ENCODE assay signal across 8 cellular contexts in genomic region chr1:54764132-54764921, GRCh38. TPM values are rescaled to one million over a fixed set of nuclear protein-coding genes. Genes with fewer than 3 reads are reported as not detected.
DNase-seq lines count a peak whose midpoint lies in the region; ATAC-seq, FAIRE-seq and TF ChIP-seq lines count a peak whose summit lies in the region.

TSS of gene PARS2 (minus strand) at chr1:54764523. CDS start at chr1:54759161, 5,362 bp downstream.

- H3K79me2 ChIP-seq in H1 (ENCODE audit: control insufficient read depth in 1 of 2, insufficient read depth in 2 of 2, low read length in 2 of 2): peaks cover 0 to 15% of the 10 kb centered on the region in 2 experiments; a peak in 2 of 4 replicates

- peak within 1 kb of the TSS; percentile 92 for H3K4me3 Mint-ChIP-seq in memory B cell

- no peak within 1 kb of the TSS for H3K14ac ChIP-seq in H1 (ENCODE audit: insufficient read length)

- TF ChIP-seq POLR2A in H1 (IDR thresholded peaks at IDR 0.05; ENCODE audit: control extremely low read depth in 1 of 2, low read depth in 2 of 2, low read length in 2 of 2): peak; percentile 77 to 96

- no peaks in the 10 kb centered on the region for H3K36me3 ChIP-seq in H1 (ENCODE audit: control insufficient read depth in 2 of 4, insufficient read depth in 4 of 4, low read length in 3 of 4)

- no peak within 1 kb of the TSS for H2BK12ac ChIP-seq in H1 (ENCODE audit: low read depth, low read length)

- no peaks in the 10 kb centered on the region for H3K27me3 ChIP-seq in H1 (replicated peaks in 1 of 4; ENCODE audit: control insufficient read depth in 3 of 4, extremely low read depth in 1 of 4, insufficient read depth in 3 of 4, low read length in 3 of 4)

- CTCF ChIA-PET in H1 (lab: Charles Lee; ENCODE audit: partially characterized antibody): interaction anchor here (1.8 to 5.4 kb wide), 2 partner anchors 28 to 29 kb away, joined by 10 to 43 read pairs; no protein-coding TSS in a partner anchor

- FAIRE-seq in H1 (lab: Jason Lieb, UNC): peak; percentile 98

- peaks cover 4% of the 10 kb centered on the region; the same call in 1 of the 2 replicates for H3K79me1 ChIP-seq in H1 (ENCODE audit: low read depth, low read length)

- H3K23me2 ChIP-seq in H1 (ENCODE audit: low read depth, low read length): peaks cover 7% of the 10 kb centered on the region; the same call in 1 of the 2 replicates

- no peaks in the 10 kb centered on the region for H3K36me3 Mint-ChIP-seq in memory B cell

- no peak within 1 kb of the TSS for H3K23ac ChIP-seq in H1 (ENCODE audit: insufficient read length)

- H3K4ac ChIP-seq in H1 (replicated peaks; ENCODE audit: insufficient read length, low read depth, low read length): no peak within 1 kb of the TSS

- H4K91ac ChIP-seq in H1 (replicated peaks; ENCODE audit: insufficient read length, low read length): peak within 1 kb of the TSS; percentile 76

- WGBS in H1 (ENCODE audit: extremely low coverage in 1 of 2, insufficient coverage in 1 of 2, insufficient read length in 1 of 2, insufficient replicate concordance in 2 of 2, low coverage in 1 of 2, low lambda C conversion rate in 2 of 2, missing lambda C conversion rate in 1 of 2), 2 experiments: 3% methylated on average over 50 of the region's 57 CpGs; no CpG with 5 or more reads in 1 of the 2 experiments

- no peak within 1 kb of the TSS for H2BK15ac ChIP-seq in H1 (ENCODE audit: low read length)

- H4K5ac ChIP-seq in H1 (ENCODE audit: insufficient read length, low read depth, low read length): peak within 1 kb of the TSS; percentile 51

- peak within 1 kb of the TSS; percentile 95 for H3K27ac Mint-ChIP-seq in memory B cell

- peaks cover 0 to 1% of the 10 kb centered on the region in 2 experiments for H4K20me1 ChIP-seq in H1 (replicated peaks in 1 of 2; ENCODE audit: control insufficient read depth in 1 of 2, insufficient read depth in 2 of 2, low read length in 2 of 2)

- H3K9ac ChIP-seq in H1 (replicated peaks in 1 of 4; ENCODE audit: extremely low read depth in 1 of 4, low read depth in 3 of 4, low read length in 3 of 4): peak within 1 kb of the TSS in 3 of 4 experiments; percentile 87 to 89 (median 89); a peak in 6 of 7 replicates

- H3K18ac ChIP-seq in H1 (ENCODE audit: extremely low read depth, low read length): peak within 1 kb of the TSS; percentile 72; the same call in 1 of the 2 replicates

- H3K27ac ChIP-seq in H1 (ENCODE audit: low read depth, low read length): peak within 1 kb of the TSS; percentile 70

- peak within 1 kb of the TSS; percentile 93 for H2BK5ac ChIP-seq in H1 (ENCODE audit: low read depth, low read length)

- TF ChIP-seq RAD21 in H1 (IDR thresholded peaks at IDR 0.05 in 1 of 2, conservative IDR thresholded peaks at IDR 0.05 in 1 of 2; ENCODE audit: low read depth in 2 of 2, low read length in 2 of 2): no peak; a peak in 1 of 4 replicates

- H2AK5ac ChIP-seq in H1 (ENCODE audit: low read depth, low read length): no peak within 1 kb of the TSS

- POLR2A ChIA-PET in H1 (lab: Charles Lee; ENCODE audit: partially characterized antibody): interaction anchor here (0.8 to 1.8 kb wide), 8 partner anchors 8 to 49 kb away, joined by 3 to 5 read pairs (median 4); partner anchors contain the start of gene TTC4

- H3K27me3 Mint-ChIP-seq in memory B cell: no peaks in the 10 kb centered on the region

- no peaks in the 10 kb centered on the region; a peak in 2 of 7 replicates for H3K4me1 ChIP-seq in H1 (replicated peaks in 1 of 4; ENCODE audit: control insufficient read depth in 3 of 4, insufficient read depth in 4 of 4, low read length in 3 of 4)

- H3K56ac ChIP-seq in H1 (replicated peaks; ENCODE audit: insufficient read length, low read depth, low read length): peak within 1 kb of the TSS; percentile 62

- peak within 1 kb of the TSS; percentile 84; the same call in 1 of the 2 replicates for H4K8ac ChIP-seq in H1 (ENCODE audit: extremely low read depth, insufficient read depth, low read length)

- ATAC-seq in GM21367 (IDR thresholded peaks at IDR 0.05; ENCODE audit: unreplicated experiment) (peak; percentile 93), memory B cell (ENCODE audit: low read depth) (peak; percentile 92)

- peak within 1 kb of the TSS; percentile 31 for H2BK120ac ChIP-seq in H1 (replicated peaks; ENCODE audit: low read depth, low read length)

- TF ChIP-seq CTCF in H1 (IDR thresholded peaks at IDR 0.05; ENCODE audit: control extremely low read depth in 1 of 3, insufficient read depth in 1 of 3, low read depth in 1 of 3, low read length in 3 of 3): peak in 1 of 3 experiments; percentile 9; a peak in 1 of 4 replicates

- H3K4me2 ChIP-seq in H1 (ENCODE audit: insufficient read depth in 1 of 2, low read depth in 2 of 2, low read length in 2 of 2): peak within 1 kb of the TSS; percentile 74 to 75

- H3K9me3 ChIP-seq in H1 (ENCODE audit: insufficient read depth in 2 of 2, low read depth in 1 of 2, low read length in 1 of 2): no peaks in the 10 kb centered on the region

- peak within 1 kb of the TSS; percentile 84 for H2AFZ ChIP-seq in H1 (ENCODE audit: low read length)

- H3K4me1 Mint-ChIP-seq in memory B cell: peaks cover 15% of the 10 kb centered on the region

- no peaks in the 10 kb centered on the region for H3K9me3 Mint-ChIP-seq in memory B cell

- H3K4me3 ChIP-seq in H1 (ENCODE audit: extremely low read depth in 1 of 4, insufficient read depth in 2 of 4, low read depth in 3 of 4, low read length in 4 of 4): peak within 1 kb of the TSS; percentile 71 to 93 (median 84)

- TF ChIP-seq EP300 in H1 (IDR thresholded peaks at IDR 0.05; ENCODE audit: borderline replicate concordance in 1 of 2, low read depth in 2 of 2, low read length in 2 of 2): no peak

- H2BK20ac ChIP-seq in H1 (ENCODE audit: low read length): no peak within 1 kb of the TSS

- DNase-seq in COR-L47 (lab: John Stamatoyannopoulos, UW) (peak; percentile 99), HT1080 (ENCODE audit: low read depth) (peak; percentile 99), NOMO-1 (lab: John Stamatoyannopoulos, UW; ENCODE audit: unreplicated experiment in 2 of 2) (peak; percentile 99 to 100), H1 (ENCODE audit: low read depth in 1 of 2, low spot score in 2 of 2) (peak; percentile 95 to 97), memory B cell (ENCODE audit: low spot score in 2 of 2) (peak; percentile 84 to 94)
- peak; percentile 88 to 93 (median 91) for DNase-seq in activated CD8-positive, alpha-beta memory T cell treated with anti-CD3 and anti-CD28 coated beads for 48 hours (ENCODE audit: low read depth in 2 of 3, low spot score in 2 of 3)
- DNase-seq in stimulated activated CD8-positive, alpha-beta memory T cell treated with anti-CD3 and anti-CD28 coated beads, Interleukin-12 subunit alpha, Interleukin-12 subunit beta, amount 100 ng/mL, for 1 hour (ENCODE audit: low read depth): peak; percentile 88

TF ChIP-seq in H1, 55 proteins besides CTCF, POLR2A, EP300 and RAD21 (continues in another document):
- TF ChIP-seq SIN3A (conservative IDR thresholded peaks at IDR 0.05 in 1 of 2, IDR thresholded peaks at IDR 0.05 in 1 of 2; ENCODE audit: low read depth in 1 of 2, low read length in 2 of 2): no peak
- peak; percentile 38 for TF ChIP-seq NANOG (IDR thresholded peaks at IDR 0.05; ENCODE audit: insufficient read depth, low read depth, low read length, poor library complexity, severe bottlenecking)
- peak; percentile 40 for TF ChIP-seq TBP (IDR thresholded peaks at IDR 0.05; ENCODE audit: low read depth, low read length)
- TF ChIP-seq CREB1 (IDR thresholded peaks at IDR 0.05): peak; percentile 12; the same call in 1 of the 2 replicates
- peak; percentile 81 for TF ChIP-seq TAF1 (IDR thresholded peaks at IDR 0.05; ENCODE audit: low read depth, low read length)
- TF ChIP-seq MAX (IDR thresholded peaks at IDR 0.05): peak; percentile 70; the same call in 1 of the 2 replicates
- TF ChIP-seq BACH1 (IDR thresholded peaks at IDR 0.05; ENCODE audit: low read length): peak; percentile 24; the same call in 1 of the 2 replicates
- TF ChIP-seq NRF1 (IDR thresholded peaks at IDR 0.05; ENCODE audit: low read depth, low read length): peak; percentile 36
- TF ChIP-seq SAP30 (IDR thresholded peaks at IDR 0.05; ENCODE audit: insufficient read depth, insufficient replicate concordance, low read length): peak; percentile 42
- no peak for TF ChIP-seq USF2 (IDR thresholded peaks at IDR 0.05; ENCODE audit: low read length)
- peak; percentile 95 for TF ChIP-seq POLR2AphosphoS5 (IDR thresholded peaks at IDR 0.05; ENCODE audit: low read depth, low read length)
- no peak for TF ChIP-seq ZNF274 (IDR thresholded peaks at IDR 0.05; ENCODE audit: borderline replicate concordance, extremely low read depth, low read length)
- peak; percentile 82 for TF ChIP-seq SP1 (IDR thresholded peaks at IDR 0.05; ENCODE audit: low read depth, low read length)
- TF ChIP-seq SP2 (IDR thresholded peaks at IDR 0.05; ENCODE audit: low read length): peak; percentile 90
- TF ChIP-seq PHF8 (conservative IDR thresholded peaks at IDR 0.05; ENCODE audit: low read depth, low read length): peak; percentile 95
- peak; percentile 39 for TF ChIP-seq KDM4A (IDR thresholded peaks at IDR 0.05; ENCODE audit: low read depth, low read length, severe bottlenecking)
- peak; percentile 63 for TF ChIP-seq ASH2L (IDR thresholded peaks at IDR 0.05; ENCODE audit: low read length)

RNA-seq across cellular contexts. Expression of gene PARS2, which starts in this region (rescaled TPM):
- 7.6 and 8.6 TPM in 2 replicates for total RNA-seq in HT1080 (2014; rRNA removed; shearing (Covaris generic))
- 5.2 and 5.9 TPM in 2 replicates for polyA plus RNA-seq in HT1080 (2015; cell fraction: cytosol; rRNA removed)
- polyA plus RNA-seq in HT1080 (2015; cell fraction: nucleus; rRNA removed): 4.8 and 5.4 TPM in 2 replicates
- 10.0 and 10.4 TPM in 2 replicates for total RNA-seq in H1 (2021; fragmentation: NEBNext Ultra II Directional; extraction: Animal tissue kit (Norgen Biotek cat#: 25700))
- 8.9 and 11.8 TPM in 2 replicates for polyA plus RNA-seq in H1 (2011; rRNA removed)
- 8.8 TPM for polyA plus RNA-seq in H1 (2011; cell fraction: cytosol; rRNA removed)
- 7.3 TPM for polyA plus RNA-seq in H1 (2011; cell fraction: nucleus; rRNA removed)
- polyA plus RNA-seq in H1 (2012, experiment 1 of 2): 9.4 to 12.3 TPM (median 11.0 TPM) in 4 replicates
- 14.0 TPM for polyA plus RNA-seq in H1 (2012, experiment 2 of 2)
- polyA plus RNA-seq in H1 (2013, experiment 1 of 2): 6.6 TPM
- 6.2 TPM for polyA plus RNA-seq in H1 (2013, experiment 2 of 2)
- 13.0 and 15.7 TPM in 2 replicates for polyA minus RNA-seq in H1 (2011; rRNA and poly(A)+ RNA removed)
- polyA minus RNA-seq in H1 (2011; cell fraction: cytosol; rRNA and poly(A)+ RNA removed): 7.8 TPM
- polyA minus RNA-seq in H1 (2011; cell fraction: nucleus; rRNA and poly(A)+ RNA removed): 7.3 TPM

Comparison
In these comparisons a context has a peak if more than half of its experiments do, and no peak if none do; other contexts are left out.
1. Peak in every context shown above with its lines: DNase-seq, ATAC-seq, H3K4me3 ChIP-seq and H3K27ac ChIP-seq.